ENCODE assay signal across 16 cellular contexts in genomic region chr19:51128227-51128626, GRCh38. TPM values are rescaled to one million over a fixed set of nuclear protein-coding genes. Genes with fewer than 3 reads are reported as not detected.
DNase-seq lines count a peak whose midpoint lies in the region; ATAC-seq and TF ChIP-seq lines count a peak whose summit lies in the region.
"Had no signal": no experiment of that assay in that cellular context is flagged by ENCODE, and none has a peak within 500 bp of the region (broad histone marks: within the 10 kb centered on the region; RNA-seq: fewer than 3 reads in every experiment).

No MANE protein-coding gene starts in this region.

- TF ChIP-seq POLR2A in heart left ventricle (IDR thresholded peaks at IDR 0.05): no peak
- TF ChIP-seq POLR2A in testis (IDR thresholded peaks at IDR 0.05): no peak

- WGBS in heart left ventricle, 4 donors: 82 to 90% (median 87%) methylated on average over 7 of the region's 7 CpGs
- 71 to 76% methylated on average over 7 of the region's 7 CpGs for WGBS in testis, 2 donors

- intact Hi-C loops in heart left ventricle (cut with DNase I): no loop called here
- intact Hi-C loops in left ventricle myocardium superior (cut with micrococcal nuclease): no loop called here
- intact Hi-C loops in testis (cut with DNase I; ENCODE audit: low total_unique reads): no loop called here

- H3K4me3 ChIP-seq in heart left ventricle (peak overlapping the region in 1 of 12 donors; percentile 27), mononuclear cell (ENCODE audit: low read length) (peak overlapping the region; percentile 53), testis (no peak overlapping the region)
- H3K4me3 ChIP-seq: gastrocnemius medialis had no signal

- H3K27me3 ChIP-seq in heart left ventricle (peaks cover 0 to 25% (median 0%) of the 10 kb centered on the region in 9 donors), mononuclear cell (ENCODE audit: insufficient read depth, low read length) (no peaks in the 10 kb centered on the region), testis (no peaks in the 10 kb centered on the region)
- H3K27me3 ChIP-seq: gastrocnemius medialis had no signal

- H3K36me3 ChIP-seq in heart left ventricle (peaks cover 0 to 6% (median 0%) of the 10 kb centered on the region in 9 donors), testis (ENCODE audit: low read depth, missing control alignments) (no peaks in the 10 kb centered on the region)
- H3K36me3 ChIP-seq: gastrocnemius medialis had no signal

- TF ChIP-seq CTCF in heart left ventricle (IDR thresholded peaks at IDR 0.05): no peak
- no peak for TF ChIP-seq CTCF in VCaP (conservative IDR thresholded peaks at IDR 0.05)
- no peak for TF ChIP-seq CTCF in testis (IDR thresholded peaks at IDR 0.05)

- H3K9me3 ChIP-seq in heart left ventricle (no peaks in the 10 kb centered on the region), mononuclear cell (ENCODE audit: low read depth, low read length) (no peaks in the 10 kb centered on the region), testis (no peaks in the 10 kb centered on the region)
- H3K9me3 ChIP-seq: gastrocnemius medialis had no signal

- peak overlapping the region in 10 of 12 donors; percentile 6 to 95 (median 33) for H3K27ac ChIP-seq in heart left ventricle
- peak overlapping the region; percentile 42; the same call in 1 of the 2 replicates for H3K27ac ChIP-seq in VCaP
- H3K27ac ChIP-seq in testis: peak overlapping the region; percentile 50 to 69
- H3K27ac ChIP-seq: epithelial cell of prostate, gastrocnemius medialis had no signal

- DNase-seq in heart left ventricle (no peak), left ventricle myocardium superior (no peak), testis (no peak), activated gamma-delta T cell treated with Interleukin-2 at 50 U/mL for 16 hours (no peak), NCI-H510A treated with DMSO at 0.1 percent for 48 hours (lab: John Stamatoyannopoulos, UW) (no peak)
- DNase-seq: activated B cell treated with CpG ODN at 0.5 μM for 24 hours; NCI-H2081 treated with DMSO at 0.1 percent for 48 hours; occipital lobe; stimulated activated naive CD4-positive, alpha-beta T cell had no signal

- ATAC-seq in heart left ventricle: no peak
- ATAC-seq in left ventricle myocardium superior: no peak
- ATAC-seq in GM21447 (IDR thresholded peaks at IDR 0.05; ENCODE audit: unreplicated experiment): no peak
- ATAC-seq: gastrocnemius medialis had no signal

- H3K4me1 ChIP-seq in heart left ventricle: peaks cover 0 to 89% (median 4%) of the 10 kb centered on the region in 12 donors
- H3K4me1 ChIP-seq in mononuclear cell (ENCODE audit: insufficient read depth, low read length): peaks cover 87% of the 10 kb centered on the region
- H3K4me1 ChIP-seq in testis: peaks cover 57% of the 10 kb centered on the region
- H3K4me1 ChIP-seq: gastrocnemius medialis had no signal

RNA-seq across cellular contexts. Expression of gene SIGLEC9, which starts 3.5 kb away (rescaled TPM):
- total RNA-seq in heart left ventricle (10 to 100 TPM in 1 of 9 donors, 1 to 10 TPM in 6, under 1 TPM in 2; 0.35 to 18.5 (median 1.7) TPM), left ventricle myocardium superior (1.4 TPM), mononuclear cell (9.4 TPM), testis (1 to 10 TPM; 2.6 to 5.1 TPM)
- polyA plus RNA-seq in heart left ventricle (1 to 10 TPM in 1 of 2 donors, under 1 TPM in 1; 0.27 to 2.0 TPM), testis (ENCODE audit: insufficient read depth, low read depth, low replicate concordance) (3.2 TPM)
- total RNA-seq: H4, RPMI7951 had no signal

RNA-seq across cellular contexts. Expression of gene SIGLEC7, which starts 13.9 kb away (rescaled TPM):
- total RNA-seq in heart left ventricle (1 to 10 TPM in 3 of 9 donors, under 1 TPM in 4, not detected in 2; 0.51 to 6.1 (median 0.63) TPM), left ventricle myocardium superior (0.50 TPM), mononuclear cell (6.0 TPM), testis (1 to 10 TPM in 1 of 2 donors, under 1 TPM in 1; 0.79 to 1.2 TPM)
- polyA plus RNA-seq in heart left ventricle (1 to 10 TPM; 1.0 to 1.2 TPM), testis (ENCODE audit: insufficient read depth, low read depth, low replicate concordance) (2.0 TPM)
- total RNA-seq: activated B cell treated with CpG ODN at 0.5 μM for 24 hours, H4, RPMI7951 had no signal

RNA-seq across cellular contexts. Expression of gene CTU1, which starts 20.0 kb away (rescaled TPM):
- total RNA-seq in heart left ventricle (10 to 100 TPM in 1 of 9 donors, 1 to 10 TPM in 8; 2.5 to 11.2 (median 4.2) TPM), left ventricle myocardium superior (3.6 TPM), mononuclear cell (1.9 TPM), testis (10 to 100 TPM; 17.6 to 23.5 TPM)
- polyA plus RNA-seq in heart left ventricle (1 to 10 TPM; 1.4 to 2.4 TPM), testis (ENCODE audit: insufficient read depth, low read depth, low replicate concordance) (2.0 TPM)

RNA-seq across cellular contexts. Expression of gene KLK14, which starts 45.5 kb away (rescaled TPM):
- total RNA-seq in heart left ventricle: under 1 TPM in 6 of 9 donors, not detected in 3; 0.23 to 0.64 (median 0.34) TPM
- polyA plus RNA-seq in heart left ventricle: under 1 TPM in 1 of 2 donors, not detected in 1; 0.17 TPM
- 0.89 TPM for total RNA-seq in left ventricle myocardium superior
- total RNA-seq in mononuclear cell: 0.10 TPM
- total RNA-seq in testis: under 1 TPM in 1 of 2 donors, not detected in 1; 0.63 TPM
- 1.4 TPM for polyA plus RNA-seq in testis (ENCODE audit: insufficient read depth, low read depth, low replicate concordance)
- total RNA-seq: gastrocnemius medialis, H4, occipital lobe, RPMI7951 had no signal
